ENCODE assay signal across 1 cellular context in the genomic region with DNA sequence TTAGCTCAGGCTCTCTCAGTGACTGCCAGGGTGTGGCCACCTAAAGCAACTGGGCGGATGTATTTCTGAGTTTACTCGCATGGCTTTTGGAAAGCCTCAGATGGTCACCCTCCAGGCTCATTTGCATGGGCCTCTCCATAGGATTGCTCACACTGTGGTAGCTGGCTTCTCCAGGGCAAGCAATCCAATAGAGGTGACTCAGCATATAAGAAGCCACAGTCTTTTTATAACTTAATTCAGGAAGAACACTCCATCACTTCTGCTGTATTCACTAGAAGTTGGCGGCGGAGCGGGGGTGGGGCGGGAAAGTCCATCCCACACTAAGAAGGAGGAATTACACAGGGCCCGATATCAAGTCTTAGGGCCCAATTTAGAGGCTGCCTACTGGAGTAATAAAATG.
TF ChIP-seq lines count a peak whose summit lies in the region.

No MANE protein-coding gene starts in this region.

TF ChIP-seq in GM23338, 12 proteins besides CTCF, POLR2A, EP300 and RAD21 (continued from another document):
- TF ChIP-seq ZNF462 (CRISPR knock-in tag; IDR thresholded peaks at IDR 0.05) (no peak), ZNF114 (CRISPR knock-in tag; IDR thresholded peaks at IDR 0.05) (no peak), NANOG (IDR thresholded peaks at IDR 0.05; ENCODE audit: borderline replicate concordance) (no peak), ZNF331 (CRISPR knock-in tag; IDR thresholded peaks at IDR 0.05; ENCODE audit: low read depth) (no peak), STAT1 (IDR thresholded peaks at IDR 0.05; ENCODE audit: unreplicated experiment) (no peak), JUNB (IDR thresholded peaks at IDR 0.05; ENCODE audit: unreplicated experiment) (no peak), REST (IDR thresholded peaks at IDR 0.05; ENCODE audit: unreplicated experiment) (no peak), ETS1 (IDR thresholded peaks at IDR 0.05) (no peak), POLR2AphosphoS5 (IDR thresholded peaks at IDR 0.05; ENCODE audit: low read depth) (no peak)
TF ChIP-seq in GM23338: peak in this region for 0.
